In the genomic region with DNA sequence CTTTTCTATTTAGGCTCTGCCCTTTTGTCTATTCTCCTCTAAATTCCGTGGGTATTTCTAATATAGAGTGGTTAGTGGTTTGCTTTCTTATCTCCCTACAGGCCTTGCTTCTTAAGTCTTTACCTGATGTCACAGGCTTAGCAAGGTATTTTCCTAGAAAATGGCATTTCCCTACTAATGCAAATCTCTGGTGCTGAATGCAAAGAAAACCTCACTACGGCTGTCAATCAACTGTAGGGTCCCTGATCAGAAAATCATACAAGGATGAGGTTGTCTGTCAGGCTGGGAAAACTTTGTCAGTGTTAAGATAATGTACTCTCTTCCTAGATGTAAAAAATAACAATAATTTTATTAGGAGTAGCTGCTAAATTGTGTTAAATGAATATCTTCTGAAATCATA, we compare ENCODE assay signal across 22 cellular contexts. TPM values are rescaled to one million over a fixed set of nuclear protein-coding genes. Genes with fewer than 3 reads are reported as not detected.
A peak's percentile ranks its signal among the peaks of the same experiment; 100 is the strongest.
DNase-seq lines count a peak whose midpoint lies in the region; ATAC-seq, FAIRE-seq and TF ChIP-seq lines count a peak whose summit lies in the region.
"Had no signal": no experiment of that assay in that cellular context is flagged by ENCODE, and none has a peak within 500 bp of the region (broad histone marks: within the 10 kb centered on the region; RNA-seq: fewer than 3 reads in every experiment).

No MANE protein-coding gene starts in this region.

- no TSS peak for BruUV-seq in HCT116 (replicated peaks; lab: Mats Ljungman, UMichigan)
- BruUV-seq in GM12878 (replicated peaks; lab: Mats Ljungman, UMichigan): no TSS peak

- no peak overlapping the region for H3K14ac ChIP-seq in trophoblast cell (ENCODE audit: low read length)

- RAD21 ChIA-PET in HCT116 (lab: Charles Lee; ENCODE audit: low non-redundant PET in 1 of 2, low total read pairs in 2 of 2, uncharacterized antibody in 2 of 2, unreplicated experiment in 2 of 2): no interaction called here
- RAD21 ChIA-PET in GM12878 (lab: Charles Lee; ENCODE audit: unreplicated experiment): no interaction called here

- SMC1A ChIA-PET in GM12878 (lab: Charles Lee; ENCODE audit: uncharacterized antibody, unreplicated experiment): interaction anchor here (2.1 kb wide), 1 partner anchor 13 kb away, joined by 5 read pairs; no protein-coding TSS in a partner anchor

- H3K4me3 ChIP-seq in HCT116 (replicated peaks in 1 of 2; ENCODE audit: low read depth in 1 of 2, low read length in 2 of 2): no peak overlapping the region
- no peak overlapping the region for H3K4me3 ChIP-seq in Karpas-422 (ENCODE audit: low read length)
- no peak overlapping the region for H3K4me3 ChIP-seq in GM12878
- H3K4me3 ChIP-seq in smooth muscle cell: no peak overlapping the region
- no peak overlapping the region for H3K4me3 ChIP-seq in trophoblast cell (ENCODE audit: low read depth, low read length)
- H3K4me3 ChIP-seq: HAP-1 had no signal

- H3K9me3 Mint-ChIP-seq in CD4-positive, alpha-beta T cell: peaks cover 6% of the 10 kb centered on the region

- no peak overlapping the region for H3K18ac ChIP-seq in trophoblast cell (ENCODE audit: low read length)

- H3K79me2 ChIP-seq in HCT116 (ENCODE audit: insufficient read depth, low read length) (no peaks in the 10 kb centered on the region), Karpas-422 (ENCODE audit: low read length) (no peaks in the 10 kb centered on the region), GM12878 (ENCODE audit: control insufficient read depth, insufficient read depth, low read length) (no peaks in the 10 kb centered on the region), smooth muscle cell (ENCODE audit: low read depth) (no peaks in the 10 kb centered on the region), trophoblast cell (ENCODE audit: control insufficient read depth, insufficient read depth, low read length, poor library complexity) (peaks cover 2% of the 10 kb centered on the region)

- H3K27me3 Mint-ChIP-seq in CD4-positive, alpha-beta T cell: no peaks in the 10 kb centered on the region

- H3K27ac ChIP-seq in HCT116 (ENCODE audit: low read depth, low read length): no peak overlapping the region
- no peak overlapping the region for H3K27ac ChIP-seq in Karpas-422 (ENCODE audit: low read length)
- no peak overlapping the region for H3K27ac ChIP-seq in GM12878 (ENCODE audit: control insufficient read depth, insufficient read depth)
- peak overlapping the region; percentile 48 for H3K27ac ChIP-seq in smooth muscle cell (ENCODE audit: low read depth)
- no peak overlapping the region for H3K27ac ChIP-seq in trophoblast cell (ENCODE audit: low read depth, low read length)
- no peak overlapping the region for H3K27ac ChIP-seq in CD4-positive, alpha-beta T cell (ENCODE audit: low read depth, low read length)

- H2BK12ac ChIP-seq in trophoblast cell (ENCODE audit: low read length): no peak overlapping the region

- H3K4me2 ChIP-seq in HCT116 (ENCODE audit: low read length) (no peak overlapping the region), Karpas-422 (ENCODE audit: low read depth, low read length, poor library complexity, severe bottlenecking) (peak overlapping the region; percentile 10), GM12878 (ENCODE audit: control insufficient read depth, insufficient read depth) (no peak overlapping the region), smooth muscle cell (no peak overlapping the region), trophoblast cell (ENCODE audit: low read length) (no peak overlapping the region)

- no peak overlapping the region for H4K12ac ChIP-seq in trophoblast cell (ENCODE audit: low read depth, low read length)

- H2AFZ ChIP-seq in HCT116 (ENCODE audit: low read depth, low read length, poor library complexity, severe bottlenecking) (peak overlapping the region; percentile 26), Karpas-422 (ENCODE audit: low read length) (no peak overlapping the region), GM12878 (ENCODE audit: control insufficient read depth, low read depth, low read length) (no peak overlapping the region), smooth muscle cell (ENCODE audit: low read depth) (peak overlapping the region; percentile 60), trophoblast cell (ENCODE audit: insufficient read depth, low read length, poor library complexity) (no peak overlapping the region)

- WGBS in GM12878 (ENCODE audit: insufficient coverage, insufficient replicate concordance, low lambda C conversion rate, missing lambda C conversion rate): 2% methylated on average over 2 of the region's 2 CpGs
- 66% methylated on average over 2 of the region's 2 CpGs for WGBS in smooth muscle cell (ENCODE audit: low lambda C conversion rate)
- no CpG with 5 or more reads among the region's 2 CpGs for WGBS in trophoblast cell (ENCODE audit: extremely low coverage, insufficient coverage, insufficient read length)

- H4K8ac ChIP-seq in trophoblast cell (ENCODE audit: low read depth, low read length): no peak overlapping the region

- H3K4ac ChIP-seq in trophoblast cell (ENCODE audit: low read depth, low read length): no peak overlapping the region

- ATAC-seq in HCT116 (no peak), GM12878 (no peak), GM18867 (IDR thresholded peaks at IDR 0.05; ENCODE audit: unreplicated experiment) (no peak)
- ATAC-seq in CD4-positive, alpha-beta T cell (ENCODE audit: poor library complexity): no peak
- ATAC-seq: CD8-positive, alpha-beta T cell had no signal

- H3K36me3 ChIP-seq in HCT116 (ENCODE audit: control insufficient read depth in 1 of 2, insufficient read depth in 2 of 2, low read length in 2 of 2) (no peaks in the 10 kb centered on the region), Karpas-422 (ENCODE audit: insufficient read depth, low read length) (no peaks in the 10 kb centered on the region), GM12878 (ENCODE audit: control insufficient read depth in 2 of 2, insufficient read depth in 2 of 2, low read length in 1 of 2) (no peaks in the 10 kb centered on the region), smooth muscle cell (ENCODE audit: low read depth) (no peaks in the 10 kb centered on the region), trophoblast cell (ENCODE audit: control insufficient read depth in 1 of 2, insufficient read depth in 2 of 2, low read length in 2 of 2) (no peaks in the 10 kb centered on the region)
- H3K36me3 ChIP-seq: HAP-1 had no signal

- no peaks in the 10 kb centered on the region for H3F3A ChIP-seq in smooth muscle cell (ENCODE audit: low read depth)

- no peak for FAIRE-seq in GM12878 (lab: Jason Lieb, UNC)
- FAIRE-seq: GM12892, H54 had no signal

- no peak for TF ChIP-seq CTCF in HCT116 (IDR thresholded peaks at IDR 0.05 in 2 of 3, conservative IDR thresholded peaks at IDR 0.05 in 1 of 3; ENCODE audit: borderline replicate concordance in 1 of 3, insufficient read depth in 1 of 3, low read depth in 2 of 3, low read length in 2 of 3)
- TF ChIP-seq CTCF in GM12878 (IDR thresholded peaks at IDR 0.05 in 2 of 3, conservative IDR thresholded peaks at IDR 0.05 in 1 of 3; ENCODE audit: control insufficient read depth in 2 of 3, extremely low read depth in 1 of 3, insufficient read depth in 1 of 3, low read depth in 3 of 3, low read length in 3 of 3): no peak
- TF ChIP-seq CTCF in smooth muscle cell (IDR thresholded peaks at IDR 0.05; ENCODE audit: borderline replicate concordance, insufficient read depth, poor library complexity, severe bottlenecking): no peak
- TF ChIP-seq CTCF in CD4-positive, alpha-beta T cell (IDR thresholded peaks at IDR 0.05): no peak

- intact Hi-C loops in HCT116 (cut with micrococcal nuclease): no loop called here
- intact Hi-C loops in GM12878 (cut with micrococcal nuclease; ENCODE audit: unreplicated experiment): no loop called here
- intact Hi-C loops in CD4-positive, alpha-beta T cell (cut with DNase I, micrococcal nuclease): no loop called here

- H3K4me1 ChIP-seq in HCT116 (ENCODE audit: control insufficient read depth in 1 of 2, insufficient read depth in 2 of 2, low read length in 2 of 2) (no peaks in the 10 kb centered on the region; a peak in 1 of 4 replicates), Karpas-422 (ENCODE audit: low read length) (peaks cover 19% of the 10 kb centered on the region), GM12878 (ENCODE audit: control insufficient read depth, insufficient read depth, low read length) (no peaks in the 10 kb centered on the region), smooth muscle cell (ENCODE audit: low read depth) (peaks cover 5% of the 10 kb centered on the region), trophoblast cell (ENCODE audit: control insufficient read depth in 1 of 2, insufficient read depth in 2 of 2, low read length in 2 of 2) (peaks cover 0 to 6% of the 10 kb centered on the region in 2 experiments)

- no peak overlapping the region for H2BK5ac ChIP-seq in trophoblast cell (ENCODE audit: low read depth, low read length, poor library complexity)

- no peak overlapping the region for H3K4me3 Mint-ChIP-seq in CD4-positive, alpha-beta T cell
- H3K4me3 Mint-ChIP-seq: CD8-positive, alpha-beta T cell had no signal

- H3K27ac Mint-ChIP-seq in CD4-positive, alpha-beta T cell: no peak overlapping the region
- H3K27ac Mint-ChIP-seq: CD8-positive, alpha-beta T cell had no signal

- H3K4me1 Mint-ChIP-seq in CD4-positive, alpha-beta T cell (ENCODE audit: low read depth): peaks cover 4% of the 10 kb centered on the region

- H3K27me3 ChIP-seq in HCT116 (ENCODE audit: insufficient read depth, low read length): no peaks in the 10 kb centered on the region
- H3K27me3 ChIP-seq in Karpas-422 (ENCODE audit: low read length): no peaks in the 10 kb centered on the region
- H3K27me3 ChIP-seq in GM12878 (replicated peaks in 1 of 2; ENCODE audit: control insufficient read depth in 2 of 2, insufficient read depth in 2 of 2, low read length in 1 of 2): no peaks in the 10 kb centered on the region
- H3K27me3 ChIP-seq in smooth muscle cell (ENCODE audit: low read depth): no peaks in the 10 kb centered on the region
- H3K27me3 ChIP-seq in trophoblast cell (ENCODE audit: insufficient read depth, low read length): no peaks in the 10 kb centered on the region
- H3K27me3 ChIP-seq in CD4-positive, alpha-beta T cell (ENCODE audit: control insufficient read depth, insufficient read depth, low read length): no peaks in the 10 kb centered on the region

- H4K20me1 ChIP-seq in HCT116 (ENCODE audit: insufficient read depth) (no peaks in the 10 kb centered on the region), Karpas-422 (ENCODE audit: insufficient read depth, low read depth, low read length) (no peaks in the 10 kb centered on the region), GM12878 (ENCODE audit: control insufficient read depth, insufficient read depth) (no peaks in the 10 kb centered on the region), smooth muscle cell (ENCODE audit: low read depth) (no peaks in the 10 kb centered on the region)

- no peak overlapping the region for H3K9ac ChIP-seq in HCT116 (ENCODE audit: low read length)
- no peak overlapping the region for H3K9ac ChIP-seq in Karpas-422 (ENCODE audit: low read length)
- H3K9ac ChIP-seq in GM12878 (ENCODE audit: control insufficient read depth, insufficient read depth, low read length): no peak overlapping the region
- no peak overlapping the region for H3K9ac ChIP-seq in smooth muscle cell (ENCODE audit: low read depth)
- no peak overlapping the region for H3K9ac ChIP-seq in trophoblast cell (ENCODE audit: low read length)

- no peak for DNase-seq in HCT116 (ENCODE audit: low read depth, low spot score)
- peak; percentile 58 for DNase-seq in Karpas-422
- no peak for DNase-seq in GM12878 (ENCODE audit: low read depth, low spot score)
- DNase-seq in smooth muscle cell (lab: John Stamatoyannopoulos, UW; ENCODE audit: unreplicated experiment): no peak
- DNase-seq in trophoblast cell: no peak
- no peak for DNase-seq in CD4-positive, alpha-beta T cell
- no peak for DNase-seq in NCI-H446 treated with DMSO at 0.1 percent for 48 hours (lab: John Stamatoyannopoulos, UW)
- DNase-seq: C1 segment of cervical spinal cord; Caco-2; CD8-positive, alpha-beta T cell; DMS 273 treated with DMSO at 0.1 percent for 48 hours; DMS79; EL; GDM1; GOT3 had no signal

- H3K9me2 ChIP-seq in HCT116 (ENCODE audit: insufficient read depth) (no peaks in the 10 kb centered on the region), Karpas-422 (replicated peaks; ENCODE audit: insufficient read depth, low read length) (no peaks in the 10 kb centered on the region)

- no peaks in the 10 kb centered on the region for H3K9me3 ChIP-seq in HCT116 (ENCODE audit: control insufficient read depth in 1 of 2, insufficient read depth in 1 of 2, low read depth in 1 of 2, low read length in 2 of 2)
- H3K9me3 ChIP-seq in Karpas-422 (ENCODE audit: low read length): no peaks in the 10 kb centered on the region
- no peaks in the 10 kb centered on the region for H3K9me3 ChIP-seq in GM12878 (replicated peaks; ENCODE audit: control insufficient read depth, insufficient read depth, low read length)
- no peaks in the 10 kb centered on the region for H3K9me3 ChIP-seq in smooth muscle cell (replicated peaks; ENCODE audit: low read depth)
- no peaks in the 10 kb centered on the region for H3K9me3 ChIP-seq in trophoblast cell (ENCODE audit: insufficient read depth, low read depth, low read length)
- H3K9me3 ChIP-seq in CD4-positive, alpha-beta T cell (ENCODE audit: control insufficient read depth, low read length): no peaks in the 10 kb centered on the region
- H3K9me3 ChIP-seq: Caco-2, HAP-1 had no signal

- TF ChIP-seq RAD21 in HCT116 (IDR thresholded peaks at IDR 0.05; ENCODE audit: low read depth) (no peak), GM12878 (IDR thresholded peaks at IDR 0.05; ENCODE audit: insufficient read depth, low read depth, low read length) (no peak)

- CTCF ChIA-PET in HCT116 (lab: Charles Lee): no interaction called here
- CTCF ChIA-PET in GM12878 (lab: Yijun Ruan, JAX): interaction anchor here (1.2 kb wide), 1 partner anchor 20 kb away, joined by 4 read pairs; no protein-coding TSS in a partner anchor
- CTCF ChIA-PET in CD4-positive, alpha-beta T cell (lab: Charles Lee): no interaction called here

- H3K36me3 Mint-ChIP-seq in CD4-positive, alpha-beta T cell (ENCODE audit: low read depth): no peaks in the 10 kb centered on the region
- H3K36me3 Mint-ChIP-seq: CD8-positive, alpha-beta T cell had no signal

- TF ChIP-seq POLR2A in HCT116 (IDR thresholded peaks at IDR 0.05; ENCODE audit: borderline replicate concordance, extremely low read depth, insufficient read depth, insufficient read length) (no peak), GM12878 (IDR thresholded peaks at IDR 0.05; ENCODE audit: low read depth, low read length) (no peak)

- peaks cover 2% of the 10 kb centered on the region for H3K79me1 ChIP-seq in trophoblast cell (ENCODE audit: low read length)

- no peak for TF ChIP-seq EP300 in GM12878 (IDR thresholded peaks at IDR 0.05; ENCODE audit: borderline replicate concordance in 1 of 2, control insufficient read depth in 1 of 2, low read depth in 2 of 2, low read length in 2 of 2)

- in situ Hi-C loops in GM12878 (cut with MboI): no loop called here

- H2AK5ac ChIP-seq in trophoblast cell (ENCODE audit: low read length): no peak overlapping the region

- H4K91ac ChIP-seq in trophoblast cell (ENCODE audit: low read depth, low read length): no peak overlapping the region

- no peak overlapping the region for H2BK120ac ChIP-seq in trophoblast cell (ENCODE audit: insufficient read depth, low read length, poor library complexity)

- POLR2A ChIA-PET in HCT116 (lab: Charles Lee): no interaction called here
- POLR2A ChIA-PET in GM12878 (lab: Charles Lee): interaction anchor here (0.6 kb wide), 1 partner anchor 19 kb away, joined by 3 read pairs; no protein-coding TSS in a partner anchor
- POLR2A ChIA-PET in CD4-positive, alpha-beta T cell (lab: Charles Lee): no interaction called here

- H3K23ac ChIP-seq in trophoblast cell (ENCODE audit: low read length): no peak overlapping the region

RNA-seq across cellular contexts. Expression of a gene that starts 27.1 kb away (rescaled TPM):
- total RNA-seq in HCT116 (2021; ENCODE audit: unreplicated experiment) (not detected), GM12878 (2014; rRNA removed) (0.51 and 0.71 TPM in 2 replicates), GM12878 (2014; rRNA removed; fragmentation: Illumina TruSeq; extraction: Trizol) (0.64 and 0.67 TPM in 2 replicates), GM12878 (2021) (0.40 and 0.44 TPM in 2 replicates), smooth muscle cell (50.9 and 54.7 TPM in 2 replicates)
- 0.04 and 0.05 TPM in 2 replicates for polyA plus RNA-seq in HCT116 (2012)
- 2.3 and 2.4 TPM in 2 replicates for total RNA-seq in Karpas-422 (2014; rRNA removed; shearing (Covaris generic); ENCODE audit: low replicate concordance)
- total RNA-seq in GM12878 (2013; cell fraction: nucleolus; rRNA removed): not detected in 2 replicates
- 0.05 TPM for polyA plus RNA-seq in GM12878 (2011; ENCODE audit: low read depth)
- polyA plus RNA-seq in GM12878 (2011; rRNA removed) (not detected in 2 replicates), GM12878 (2014; fragmentation: Illumina TruSeq; extraction: Trizol) (0.40 TPM in 2 replicates), GM12878 (2014; fragmentation: Nextera tagmentation; extraction: Ambion mirVana) (under 1 TPM; 0.35 to 0.84 TPM), GM12878 (2014; rRNA removed) (0.14 and 0.24 TPM in 2 replicates), GM12878 (2016; fragmentation: Nextera tagmentation; extraction: Ambion mirVana) (under 1 TPM; 0.43 to 0.51 TPM), smooth muscle cell (2.1 and 5.0 TPM in 2 replicates)
- not detected in 2 replicates for polyA plus RNA-seq in GM12878 (2011; cell fraction: cytosol; rRNA removed)
- polyA plus RNA-seq in GM12878 (2011; cell fraction: nucleus; rRNA removed): not detected in 2 replicates
- not detected in 2 replicates for polyA plus RNA-seq in GM12878 (2012)
- polyA minus RNA-seq in GM12878 (2011; rRNA and poly(A)+ RNA removed): not detected in 2 replicates
- polyA minus RNA-seq in GM12878 (2011; cell fraction: cytosol; rRNA and poly(A)+ RNA removed): not detected in 2 replicates
- under 0.01 TPM in 1 of 2 replicates, not detected in the other for polyA minus RNA-seq in GM12878 (2011; cell fraction: nucleus; rRNA and poly(A)+ RNA removed)
- polyA plus RNA-seq in trophoblast cell (2013): 0.29 and 0.31 TPM in 2 replicates
- total RNA-seq in CD4-positive, alpha-beta T cell: 1 to 10 TPM; 1.6 to 1.7 TPM
- total RNA-seq: A172, A673 had no signal
- polyA plus RNA-seq: BJ had no signal

Comparison
In these comparisons a context has a peak if more than half of its experiments do, and no peak if none do; other contexts are left out.
1. H2AFZ ChIP-seq: peak in HCT116 (single experiment) and smooth muscle cell (single experiment); none in Karpas-422 (single experiment), GM12878 (single experiment) and trophoblast cell (single experiment).
2. RNA of a gene that starts 27.1 kb away (total RNA-seq): 50.9 to 54.7 TPM in smooth muscle cell; 2.3 to 2.4 TPM in Karpas-422, 1.6 to 1.7 TPM in CD4-positive, alpha-beta T cell, 0.40 to 0.71 TPM in GM12878 and not detected in HCT116 (single experiment); every median in the first group is over 10 times any median in the second.